In genomic region chr11:73184953-73185671, GRCh38 we compare ENCODE assay signal across 1 cellular context.
TF ChIP-seq lines count a peak whose summit lies in the region.

No MANE protein-coding gene starts in this region.

TF ChIP-seq in HEK293, 187 proteins besides CTCF, POLR2A, EP300 and RAD21 (continued from another document and continues in another):
- TF ChIP-seq BCL11B (tag by site-specific recombination; IDR thresholded peaks at IDR 0.05; ENCODE audit: low read depth) (no peak), ZNF837 (tag by site-specific recombination; IDR thresholded peaks at IDR 0.05) (no peak), GLIS1 (tag by site-specific recombination; IDR thresholded peaks at IDR 0.05) (0 out of 2 replicates have a peak, but pooled peaks have one; percentile 14), ZBTB8A (tag by site-specific recombination; IDR thresholded peaks at IDR 0.05) (peak; percentile 72), ZNF76 (tag by site-specific recombination; IDR thresholded peaks at IDR 0.05; ENCODE audit: borderline replicate concordance, low read depth) (no peak), ZBTB20 (tag by site-specific recombination; IDR thresholded peaks at IDR 0.05) (no peak), ZNF521 (tag by site-specific recombination; IDR thresholded peaks at IDR 0.05) (no peak), MEIS1 (CRISPR knock-in tag; IDR thresholded peaks at IDR 0.05; ENCODE audit: borderline replicate concordance) (no peak), ZNF324 (tag by site-specific recombination; IDR thresholded peaks at IDR 0.05) (no peak), YY1 (tag by site-specific recombination; IDR thresholded peaks at IDR 0.05) (no peak), ZNF704 (tag by site-specific recombination; IDR thresholded peaks at IDR 0.05) (no peak), ZNF10 (tag by site-specific recombination; IDR thresholded peaks at IDR 0.05) (0 out of 2 replicates have a peak, but pooled peaks have one; percentile 11), ZNF350 (tag by site-specific recombination; IDR thresholded peaks at IDR 0.05) (no peak), ZNF473 (tag by site-specific recombination; IDR thresholded peaks at IDR 0.05) (no peak), ZIC2 (tag by site-specific recombination; IDR thresholded peaks at IDR 0.05) (no peak), KLF17 (tag by site-specific recombination; IDR thresholded peaks at IDR 0.05) (no peak), ZNF19 (tag by site-specific recombination; IDR thresholded peaks at IDR 0.05; ENCODE audit: low read depth) (no peak), WT1 (tag by site-specific recombination; IDR thresholded peaks at IDR 0.05) (no peak), AEBP2 (tag by site-specific recombination; IDR thresholded peaks at IDR 0.05; ENCODE audit: borderline replicate concordance) (no peak), ZNF561 (tag by site-specific recombination; IDR thresholded peaks at IDR 0.05; ENCODE audit: borderline replicate concordance) (no peak), SCRT2 (tag by site-specific recombination; IDR thresholded peaks at IDR 0.05) (no peak), ZNF555 (tag by site-specific recombination; conservative IDR thresholded peaks at IDR 0.05) (no peak), ZNF366 (tag by site-specific recombination; conservative IDR thresholded peaks at IDR 0.05) (no peak), ZBTB21 (tag by site-specific recombination; IDR thresholded peaks at IDR 0.05) (no peak), ZXDB (tag by site-specific recombination; IDR thresholded peaks at IDR 0.05) (no peak), ZNF654 (tag by site-specific recombination; IDR thresholded peaks at IDR 0.05; ENCODE audit: low read depth) (peak; percentile 50), SP3 (tag by site-specific recombination; IDR thresholded peaks at IDR 0.05) (no peak), ZNF629 (tag by site-specific recombination; IDR thresholded peaks at IDR 0.05) (no peak), ZSCAN23 (tag by site-specific recombination; IDR thresholded peaks at IDR 0.05) (no peak), ZNF600 (tag by site-specific recombination; IDR thresholded peaks at IDR 0.05) (no peak), KLF1 (tag by site-specific recombination; IDR thresholded peaks at IDR 0.05) (no peak), ZSCAN4 (tag by site-specific recombination; IDR thresholded peaks at IDR 0.05) (no peak), ZNF112 (tag by site-specific recombination; IDR thresholded peaks at IDR 0.05) (no peak), ZFP41 (tag by site-specific recombination; IDR thresholded peaks at IDR 0.05; ENCODE audit: borderline replicate concordance) (no peak), BCL11A (tag by site-specific recombination; IDR thresholded peaks at IDR 0.05; ENCODE audit: low read depth) (no peak), ZNF341 (tag by site-specific recombination; IDR thresholded peaks at IDR 0.05; ENCODE audit: low read depth) (no peak), ZNF24 (tag by site-specific recombination; IDR thresholded peaks at IDR 0.05) (no peak), ZNF223 (tag by site-specific recombination; IDR thresholded peaks at IDR 0.05) (no peak), REPIN1 (tag by site-specific recombination; IDR thresholded peaks at IDR 0.05; ENCODE audit: low read depth) (no peak), ZNF791 (tag by site-specific recombination; IDR thresholded peaks at IDR 0.05) (no peak)
- TF ChIP-seq, protein P1, sequence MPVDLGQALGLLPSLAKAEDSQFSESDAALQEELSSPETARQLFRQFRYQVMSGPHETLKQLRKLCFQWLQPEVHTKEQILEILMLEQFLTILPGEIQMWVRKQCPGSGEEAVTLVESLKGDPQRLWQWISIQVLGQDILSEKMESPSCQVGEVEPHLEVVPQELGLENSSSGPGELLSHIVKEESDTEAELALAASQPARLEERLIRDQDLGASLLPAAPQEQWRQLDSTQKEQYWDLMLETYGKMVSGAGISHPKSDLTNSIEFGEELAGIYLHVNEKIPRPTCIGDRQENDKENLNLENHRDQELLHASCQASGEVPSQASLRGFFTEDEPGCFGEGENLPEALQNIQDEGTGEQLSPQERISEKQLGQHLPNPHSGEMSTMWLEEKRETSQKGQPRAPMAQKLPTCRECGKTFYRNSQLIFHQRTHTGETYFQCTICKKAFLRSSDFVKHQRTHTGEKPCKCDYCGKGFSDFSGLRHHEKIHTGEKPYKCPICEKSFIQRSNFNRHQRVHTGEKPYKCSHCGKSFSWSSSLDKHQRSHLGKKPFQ (tag by site-specific recombination; IDR thresholded peaks at IDR 0.05), result 0 out of 2 replicates have a peak, but pooled peaks have one; percentile 36
- TF ChIP-seq, protein P2, sequence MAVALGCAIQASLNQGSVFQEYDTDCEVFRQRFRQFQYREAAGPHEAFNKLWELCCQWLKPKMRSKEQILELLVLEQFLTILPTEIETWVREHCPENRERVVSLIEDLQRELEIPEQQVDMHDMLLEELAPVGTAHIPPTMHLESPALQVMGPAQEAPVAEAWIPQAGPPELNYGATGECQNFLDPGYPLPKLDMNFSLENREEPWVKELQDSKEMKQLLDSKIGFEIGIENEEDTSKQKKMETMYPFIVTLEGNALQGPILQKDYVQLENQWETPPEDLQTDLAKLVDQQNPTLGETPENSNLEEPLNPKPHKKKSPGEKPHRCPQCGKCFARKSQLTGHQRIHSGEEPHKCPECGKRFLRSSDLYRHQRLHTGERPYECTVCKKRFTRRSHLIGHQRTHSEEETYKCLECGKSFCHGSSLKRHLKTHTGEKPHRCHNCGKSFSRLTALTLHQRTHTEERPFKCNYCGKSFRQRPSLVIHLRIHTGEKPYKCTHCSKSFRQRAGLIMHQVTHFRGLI (tag by site-specific recombination; IDR thresholded peaks at IDR 0.05), result no peak
- TF ChIP-seq, protein P3, sequence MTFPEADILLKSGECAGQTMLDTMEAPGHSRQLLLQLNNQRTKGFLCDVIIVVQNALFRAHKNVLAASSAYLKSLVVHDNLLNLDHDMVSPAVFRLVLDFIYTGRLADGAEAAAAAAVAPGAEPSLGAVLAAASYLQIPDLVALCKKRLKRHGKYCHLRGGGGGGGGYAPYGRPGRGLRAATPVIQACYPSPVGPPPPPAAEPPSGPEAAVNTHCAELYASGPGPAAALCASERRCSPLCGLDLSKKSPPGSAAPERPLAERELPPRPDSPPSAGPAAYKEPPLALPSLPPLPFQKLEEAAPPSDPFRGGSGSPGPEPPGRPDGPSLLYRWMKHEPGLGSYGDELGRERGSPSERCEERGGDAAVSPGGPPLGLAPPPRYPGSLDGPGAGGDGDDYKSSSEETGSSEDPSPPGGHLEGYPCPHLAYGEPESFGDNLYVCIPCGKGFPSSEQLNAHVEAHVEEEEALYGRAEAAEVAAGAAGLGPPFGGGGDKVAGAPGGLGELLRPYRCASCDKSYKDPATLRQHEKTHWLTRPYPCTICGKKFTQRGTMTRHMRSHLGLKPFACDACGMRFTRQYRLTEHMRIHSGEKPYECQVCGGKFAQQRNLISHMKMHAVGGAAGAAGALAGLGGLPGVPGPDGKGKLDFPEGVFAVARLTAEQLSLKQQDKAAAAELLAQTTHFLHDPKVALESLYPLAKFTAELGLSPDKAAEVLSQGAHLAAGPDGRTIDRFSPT (tag by site-specific recombination; IDR thresholded peaks at IDR 0.05), result peak; percentile 51; the same call in 1 of the 2 replicates
- TF ChIP-seq, protein P4, sequence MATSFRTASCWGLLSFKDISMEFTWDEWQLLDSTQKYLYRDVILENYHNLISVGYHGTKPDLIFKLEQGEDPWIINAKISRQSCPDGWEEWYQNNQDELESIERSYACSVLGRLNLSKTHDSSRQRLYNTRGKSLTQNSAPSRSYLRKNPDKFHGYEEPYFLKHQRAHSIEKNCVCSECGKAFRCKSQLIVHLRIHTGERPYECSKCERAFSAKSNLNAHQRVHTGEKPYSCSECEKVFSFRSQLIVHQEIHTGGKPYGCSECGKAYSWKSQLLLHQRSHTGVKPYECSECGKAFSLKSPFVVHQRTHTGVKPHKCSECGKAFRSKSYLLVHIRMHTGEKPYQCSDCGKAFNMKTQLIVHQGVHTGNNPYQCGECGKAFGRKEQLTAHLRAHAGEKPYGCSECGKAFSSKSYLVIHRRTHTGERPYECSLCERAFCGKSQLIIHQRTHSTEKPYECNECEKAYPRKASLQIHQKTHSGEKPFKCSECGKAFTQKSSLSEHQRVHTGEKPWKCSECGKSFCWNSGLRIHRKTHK (tag by site-specific recombination; IDR thresholded peaks at IDR 0.05), result no peak
- TF ChIP-seq, protein P5, sequence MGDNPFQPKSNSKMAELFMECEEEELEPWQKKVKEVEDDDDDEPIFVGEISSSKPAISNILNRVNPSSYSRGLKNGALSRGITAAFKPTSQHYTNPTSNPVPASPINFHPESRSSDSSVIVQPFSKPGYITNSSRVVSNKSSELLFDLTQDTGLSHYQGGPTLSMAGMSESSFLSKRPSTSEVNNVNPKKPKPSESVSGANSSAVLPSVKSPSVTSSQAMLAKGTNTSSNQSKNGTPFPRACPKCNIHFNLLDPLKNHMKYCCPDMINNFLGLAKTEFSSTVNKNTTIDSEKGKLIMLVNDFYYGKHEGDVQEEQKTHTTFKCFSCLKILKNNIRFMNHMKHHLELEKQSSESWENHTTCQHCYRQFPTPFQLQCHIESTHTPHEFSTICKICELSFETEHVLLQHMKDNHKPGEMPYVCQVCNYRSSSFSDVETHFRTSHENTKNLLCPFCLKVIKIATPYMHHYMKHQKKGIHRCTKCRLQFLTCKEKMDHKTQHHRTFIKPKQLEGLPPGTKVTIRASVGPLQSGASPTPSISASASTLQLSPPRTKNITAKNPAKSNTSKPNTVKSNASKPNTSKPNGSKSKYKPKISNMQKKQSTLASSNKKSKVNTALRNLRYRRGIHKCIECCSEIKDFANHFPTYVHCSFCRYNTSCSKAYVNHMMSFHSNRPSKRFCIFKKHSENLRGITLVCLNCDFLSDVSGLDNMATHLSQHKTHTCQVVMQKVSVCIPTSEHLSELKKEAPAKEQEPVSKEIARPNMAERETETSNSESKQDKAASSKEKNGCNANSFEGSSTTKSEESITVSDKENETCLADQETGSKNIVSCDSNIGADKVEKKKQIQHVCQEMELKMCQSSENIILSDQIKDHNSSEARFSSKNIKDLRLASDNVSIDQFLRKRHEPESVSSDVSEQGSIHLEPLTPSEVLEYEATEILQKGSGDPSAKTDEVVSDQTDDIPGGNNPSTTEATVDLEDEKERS (tag by site-specific recombination; IDR thresholded peaks at IDR 0.05), result no peak
- TF ChIP-seq, protein P6, sequence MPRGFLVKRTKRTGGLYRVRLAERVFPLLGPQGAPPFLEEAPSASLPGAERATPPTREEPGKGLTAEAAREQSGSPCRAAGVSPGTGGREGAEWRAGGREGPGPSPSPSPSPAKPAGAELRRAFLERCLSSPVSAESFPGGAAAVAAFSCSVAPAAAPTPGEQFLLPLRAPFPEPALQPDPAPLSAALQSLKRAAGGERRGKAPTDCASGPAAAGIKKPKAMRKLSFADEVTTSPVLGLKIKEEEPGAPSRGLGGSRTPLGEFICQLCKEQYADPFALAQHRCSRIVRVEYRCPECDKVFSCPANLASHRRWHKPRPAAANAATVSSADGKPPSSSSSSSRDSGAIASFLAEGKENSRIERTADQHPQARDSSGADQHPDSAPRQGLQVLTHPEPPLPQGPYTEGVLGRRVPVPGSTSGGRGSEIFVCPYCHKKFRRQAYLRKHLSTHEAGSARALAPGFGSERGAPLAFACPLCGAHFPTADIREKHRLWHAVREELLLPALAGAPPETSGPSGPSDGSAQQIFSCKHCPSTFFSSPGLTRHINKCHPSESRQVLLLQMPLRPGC (tag by site-specific recombination; IDR thresholded peaks at IDR 0.05), result no peak
- TF ChIP-seq, protein P7, sequence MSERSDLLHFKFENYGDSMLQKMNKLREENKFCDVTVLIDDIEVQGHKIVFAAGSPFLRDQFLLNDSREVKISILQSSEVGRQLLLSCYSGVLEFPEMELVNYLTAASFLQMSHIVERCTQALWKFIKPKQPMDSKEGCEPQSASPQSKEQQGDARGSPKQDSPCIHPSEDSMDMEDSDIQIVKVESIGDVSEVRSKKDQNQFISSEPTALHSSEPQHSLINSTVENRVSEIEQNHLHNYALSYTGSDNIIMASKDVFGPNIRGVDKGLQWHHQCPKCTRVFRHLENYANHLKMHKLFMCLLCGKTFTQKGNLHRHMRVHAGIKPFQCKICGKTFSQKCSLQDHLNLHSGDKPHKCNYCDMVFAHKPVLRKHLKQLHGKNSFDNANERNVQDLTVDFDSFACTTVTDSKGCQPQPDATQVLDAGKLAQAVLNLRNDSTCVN (tag by site-specific recombination; optimal IDR thresholded peaks at IDR 0.05), result peak; percentile 14
